Comparison of ENCODE assay signal across 8 cellular contexts in genomic region chr20:57435498-57436222, GRCh38. TPM values are rescaled to one million over a fixed set of nuclear protein-coding genes. Genes with fewer than 3 reads are reported as not detected.
DNase-seq lines count a peak whose midpoint lies in the region; ATAC-seq and TF ChIP-seq lines count a peak whose summit lies in the region.

No MANE protein-coding gene starts in this region.

- H3K27ac Mint-ChIP-seq in CD8-positive, alpha-beta T cell = peak overlapping the region; percentile 62

- H3K27me3 Mint-ChIP-seq in CD8-positive, alpha-beta T cell (ENCODE audit: low read depth) = no peaks in the 10 kb centered on the region

- no peaks in the 10 kb centered on the region for H3K9me2 ChIP-seq in OCI-LY7 (ENCODE audit: insufficient read depth, low read length)

- intact Hi-C loops in CD8-positive, alpha-beta T cell (cut with DNase I, micrococcal nuclease) = loop anchor here (1.0 to 5.0 kb wide), 4 partner anchors 47 to 62 kb away; no protein-coding TSS in a partner anchor
- intact Hi-C loops in OCI-LY7 (cut with micrococcal nuclease; ENCODE audit: unreplicated experiment) = loop anchor here (2.0 kb wide), 3 partner anchors 37 to 47 kb away; partner anchors contain the start of gene RBM38
- intact Hi-C loops in body of pancreas (cut with DNase I) = no loop called here
- intact Hi-C loops in left colon (cut with DNase I, micrococcal nuclease) = loop anchor here in 1 of 2 donors (10.0 kb wide), 1 partner anchor 59 kb away; no protein-coding TSS in a partner anchor
- intact Hi-C loops in upper lobe of right lung (cut with DNase I) = no loop called here

- no peaks in the 10 kb centered on the region for H3K27me3 ChIP-seq in CD8-positive, alpha-beta T cell (ENCODE audit: insufficient read depth, low read length)
- H3K27me3 ChIP-seq in body of pancreas = no peaks in the 10 kb centered on the region
- H3K27me3 ChIP-seq in upper lobe of right lung = no peaks in the 10 kb centered on the region
- H3K27me3 ChIP-seq in smooth muscle cell (ENCODE audit: low read depth) = no peaks in the 10 kb centered on the region

- H3K36me3 Mint-ChIP-seq in CD8-positive, alpha-beta T cell = no peaks in the 10 kb centered on the region

- peak; percentile 32 for ATAC-seq in CD8-positive, alpha-beta T cell
- peak; percentile 82 for ATAC-seq in body of pancreas
- peak; percentile 54 for ATAC-seq in left colon
- ATAC-seq in upper lobe of right lung = peak; percentile 49
- ATAC-seq in GM18511 (IDR thresholded peaks at IDR 0.05; ENCODE audit: unreplicated experiment) = no peak

- WGBS in body of pancreas, 2 donors = 29 to 55% methylated on average over 13 to 25 of the region's 25 CpGs
- 73% methylated on average over 25 of the region's 25 CpGs for WGBS in smooth muscle cell (ENCODE audit: low lambda C conversion rate)

- H2AFZ ChIP-seq in OCI-LY7 (ENCODE audit: low read length) (peak overlapping the region; percentile 24), smooth muscle cell (ENCODE audit: low read depth) (no peak overlapping the region)

- H3K4me3 ChIP-seq in CD8-positive, alpha-beta T cell (ENCODE audit: low read depth, low read length) = no peak overlapping the region
- no peak overlapping the region for H3K4me3 ChIP-seq in OCI-LY7 (ENCODE audit: low read depth, low read length, poor library complexity, severe bottlenecking)
- H3K4me3 ChIP-seq in body of pancreas = no peak overlapping the region
- H3K4me3 ChIP-seq in upper lobe of right lung = no peak overlapping the region
- H3K4me3 ChIP-seq in smooth muscle cell = no peak overlapping the region

- peaks cover 58% of the 10 kb centered on the region for H3K4me1 Mint-ChIP-seq in CD8-positive, alpha-beta T cell (ENCODE audit: low read depth)

- peak overlapping the region; percentile 62 for H3K4me2 ChIP-seq in OCI-LY7 (ENCODE audit: low read length)
- no peak overlapping the region for H3K4me2 ChIP-seq in smooth muscle cell

- in situ Hi-C loops in KBM-7 (cut with MboI; ENCODE audit: low pct_unique_long_range_greater_than_20kb, low sequenced_read_pairs) = no loop called here

- H3K9me3 ChIP-seq in CD8-positive, alpha-beta T cell (ENCODE audit: low read length) = no peaks in the 10 kb centered on the region
- peaks cover 8% of the 10 kb centered on the region; the same call in 1 of the 2 replicates for H3K9me3 ChIP-seq in OCI-LY7 (ENCODE audit: low read length)
- H3K9me3 ChIP-seq in body of pancreas = no peaks in the 10 kb centered on the region
- H3K9me3 ChIP-seq in upper lobe of right lung = no peaks in the 10 kb centered on the region
- no peaks in the 10 kb centered on the region for H3K9me3 ChIP-seq in smooth muscle cell (replicated peaks; ENCODE audit: low read depth)

- peak overlapping the region; percentile 53 for H3K4me3 Mint-ChIP-seq in CD8-positive, alpha-beta T cell

- no peak overlapping the region for H3K27ac ChIP-seq in CD8-positive, alpha-beta T cell (ENCODE audit: low read depth, low read length)
- H3K27ac ChIP-seq in OCI-LY7 (ENCODE audit: low read depth, low read length, poor library complexity, severe bottlenecking) (no peak overlapping the region), body of pancreas (peak overlapping the region; percentile 68 to 83 (median 74)), upper lobe of right lung (no peak overlapping the region), smooth muscle cell (ENCODE audit: low read depth) (no peak overlapping the region)

- TF ChIP-seq CTCF in CD8-positive, alpha-beta T cell (IDR thresholded peaks at IDR 0.05) = no peak
- TF ChIP-seq CTCF in OCI-LY7 (conservative IDR thresholded peaks at IDR 0.05; ENCODE audit: low read length) = peak; percentile 76
- TF ChIP-seq CTCF in body of pancreas (IDR thresholded peaks at IDR 0.05) = no peak
- no peak for TF ChIP-seq CTCF in upper lobe of right lung (IDR thresholded peaks at IDR 0.05)
- no peak for TF ChIP-seq CTCF in smooth muscle cell (IDR thresholded peaks at IDR 0.05; ENCODE audit: borderline replicate concordance, insufficient read depth, poor library complexity, severe bottlenecking)

- POLR2A ChIA-PET in CD8-positive, alpha-beta T cell (lab: Charles Lee) = interaction anchor here (0.8 to 6.2 kb wide), 4 partner anchors 20 to 43 kb away, joined by 3 to 57 read pairs (median 15); no protein-coding TSS in a partner anchor
- POLR2A ChIA-PET in OCI-LY7 (lab: Charles Lee) = interaction anchor here (0.9 to 1.8 kb wide), 7 partner anchors 8 to 57 kb away, joined by 3 to 9 read pairs (median 4); no protein-coding TSS in a partner anchor

- H3F3A ChIP-seq in smooth muscle cell (ENCODE audit: low read depth) = no peaks in the 10 kb centered on the region

- H3K4me1 ChIP-seq in CD8-positive, alpha-beta T cell (ENCODE audit: insufficient read depth, low read length) = peaks cover 55% of the 10 kb centered on the region
- H3K4me1 ChIP-seq in OCI-LY7 (ENCODE audit: insufficient read depth, low read length, poor library complexity, severe bottlenecking) = peaks cover 64% of the 10 kb centered on the region
- H3K4me1 ChIP-seq in body of pancreas = peaks cover 52% of the 10 kb centered on the region
- peaks cover 33% of the 10 kb centered on the region for H3K4me1 ChIP-seq in upper lobe of right lung
- H3K4me1 ChIP-seq in smooth muscle cell (ENCODE audit: low read depth) = peaks cover 3% of the 10 kb centered on the region

- no peaks in the 10 kb centered on the region for H3K9me3 Mint-ChIP-seq in CD8-positive, alpha-beta T cell

- no peaks in the 10 kb centered on the region for H3K36me3 ChIP-seq in CD8-positive, alpha-beta T cell (ENCODE audit: insufficient read depth, low read length)
- H3K36me3 ChIP-seq in OCI-LY7 (ENCODE audit: insufficient read depth, low read length) = no peaks in the 10 kb centered on the region
- no peaks in the 10 kb centered on the region for H3K36me3 ChIP-seq in body of pancreas (replicated peaks in 1 of 2; ENCODE audit: insufficient read depth in 1 of 2, low read depth in 2 of 2)
- H3K36me3 ChIP-seq in upper lobe of right lung = no peaks in the 10 kb centered on the region
- H3K36me3 ChIP-seq in smooth muscle cell (ENCODE audit: low read depth) = no peaks in the 10 kb centered on the region

- H4K20me1 ChIP-seq in OCI-LY7 (ENCODE audit: insufficient read depth, low read length) (no peaks in the 10 kb centered on the region), smooth muscle cell (ENCODE audit: low read depth) (no peaks in the 10 kb centered on the region)

- peak in 2 of 3 donors; percentile 54 to 57 for TF ChIP-seq POLR2A in body of pancreas (IDR thresholded peaks at IDR 0.05)

- BruUV-seq in OCI-LY7 (replicated peaks; lab: Mats Ljungman, UMichigan) = no TSS peak

- peak in 6 of 7 experiments; percentile 8 to 66 (median 52) for DNase-seq in CD8-positive, alpha-beta T cell
- DNase-seq in KBM-7 = peak; percentile 84
- peak; percentile 76 for DNase-seq in OCI-LY7 (ENCODE audit: low spot score)
- peak; percentile 82 to 92 (median 89) for DNase-seq in body of pancreas
- DNase-seq in left colon = peak; percentile 77
- DNase-seq in upper lobe of right lung = peak; percentile 85
- DNase-seq in smooth muscle cell (lab: John Stamatoyannopoulos, UW; ENCODE audit: unreplicated experiment) = no peak

- CTCF ChIA-PET in CD8-positive, alpha-beta T cell (lab: Charles Lee) = interaction anchor here (0.7 to 5.8 kb wide), 13 partner anchors 9 to 60 kb away, joined by 3 to 58 read pairs (median 3); partner anchors contain the start of gene RBM38
- CTCF ChIA-PET in OCI-LY7 (lab: Charles Lee; ENCODE audit: unreplicated experiment) = interaction anchor here (0.7 to 2.9 kb wide), 7 partner anchors 10 to 62 kb away, joined by 3 to 7 read pairs (median 4); no protein-coding TSS in a partner anchor

- H3K79me2 ChIP-seq in OCI-LY7 (ENCODE audit: insufficient read depth, low read depth, low read length) (no peaks in the 10 kb centered on the region), smooth muscle cell (ENCODE audit: low read depth) (no peaks in the 10 kb centered on the region)

- no peak overlapping the region for H3K9ac ChIP-seq in smooth muscle cell (ENCODE audit: low read depth)

RNA-seq across cellular contexts. Expression of gene RBM38, which starts 44.5 kb away (rescaled TPM):
- total RNA-seq in CD8-positive, alpha-beta T cell = 100 to 1,000 TPM; 739 to 743 TPM
- total RNA-seq in OCI-LY7 (2014; rRNA removed; shearing (Covaris generic)) = 136 and 174 TPM in 2 replicates
- total RNA-seq in OCI-LY7 (2022) (119 and 128 TPM in 2 replicates), body of pancreas (10 to 100 TPM in 1 of 2 donors, 1 to 10 TPM in 1; 5.6 to 12.7 TPM), left colon (10 to 100 TPM; 26.9 to 44.8 TPM), upper lobe of right lung (13.4 TPM), smooth muscle cell (12.7 and 15.2 TPM in 2 replicates)
- 12.0 and 15.7 TPM in 2 replicates for polyA plus RNA-seq in smooth muscle cell

Comparison
In these comparisons a context has a peak if more than half of its experiments do, and no peak if none do; other contexts are left out.
1. H3K27ac ChIP-seq: peak in body of pancreas (4 of 4); none in CD8-positive, alpha-beta T cell (single experiment), OCI-LY7 (single experiment), upper lobe of right lung (single experiment) and smooth muscle cell (single experiment).
2. RNA of gene RBM38, which starts 44.5 kb away (total RNA-seq): 739 to 743 TPM in CD8-positive, alpha-beta T cell; 119 to 174 TPM in OCI-LY7, 26.9 to 44.8 TPM in left colon, 13.4 TPM in upper lobe of right lung (single experiment), 5.6 to 12.7 TPM in body of pancreas and 12.7 to 15.2 TPM in smooth muscle cell; every median in the first group is over 4 times any median in the second.
3. intact Hi-C loops: an anchor here in CD8-positive, alpha-beta T cell (1.0 to 5.0 kb wide) and OCI-LY7 (2.0 kb wide); none called in body of pancreas and upper lobe of right lung.